8 cellular contexts compared by ENCODE assay signal in genomic region chr6:149961728-149962425, GRCh38. TPM values are rescaled to one million over a fixed set of nuclear protein-coding genes. Genes with fewer than 3 reads are reported as not detected.
DNase-seq lines count a peak whose midpoint lies in the region; ATAC-seq and TF ChIP-seq lines count a peak whose summit lies in the region.

No MANE protein-coding gene starts in this region.

- peaks cover 11% of the 10 kb centered on the region for H3K36me3 Mint-ChIP-seq in T-helper 17 cell (ENCODE audit: low read depth)

- H3K4me3 Mint-ChIP-seq in T-helper 17 cell: no peak overlapping the region

- TF ChIP-seq CTCF in AG09309 (IDR thresholded peaks at IDR 0.05; ENCODE audit: control insufficient read depth, insufficient read depth, low read depth, low read length, missing control alignments): peak; percentile 20
- peak; percentile 20; the same call in 1 of the 2 replicates for TF ChIP-seq CTCF in GM12874 (IDR thresholded peaks at IDR 0.05; ENCODE audit: insufficient read depth, low read depth, low read length)
- TF ChIP-seq CTCF in gastroesophageal sphincter (IDR thresholded peaks at IDR 0.05): no peak

- H3K9me3 ChIP-seq in T-helper 17 cell (ENCODE audit: control insufficient read depth, low read length, poor library complexity, severe bottlenecking): no peaks in the 10 kb centered on the region
- no peaks in the 10 kb centered on the region for H3K9me3 ChIP-seq in gastroesophageal sphincter

- TF ChIP-seq POLR2A in gastroesophageal sphincter (IDR thresholded peaks at IDR 0.05): no peak

- peaks cover 97% of the 10 kb centered on the region for H3K27me3 ChIP-seq in gastroesophageal sphincter

- H3K27me3 Mint-ChIP-seq in T-helper 17 cell: peaks cover 85% of the 10 kb centered on the region

- peaks cover 25% of the 10 kb centered on the region for H3K4me1 Mint-ChIP-seq in T-helper 17 cell

- H3K27ac Mint-ChIP-seq in T-helper 17 cell: no peak overlapping the region

- H3K4me1 ChIP-seq in gastroesophageal sphincter: peaks cover 0 to 26% (median 17%) of the 10 kb centered on the region in 3 donors

- WGBS in gastroesophageal sphincter (ENCODE audit: low coverage in 1 of 2), 2 donors: 70 to 73% methylated on average over 3 to 4 of the region's 6 CpGs

- H3K36me3 ChIP-seq in gastroesophageal sphincter: no peaks in the 10 kb centered on the region

- no peak for DNase-seq in AG09309 (ENCODE audit: low read depth)
- no peak for DNase-seq in T-helper 17 cell
- DNase-seq in fibroblast of gingiva (ENCODE audit: low read depth): peak; percentile 17
- DNase-seq in NCI-H187 treated with DMSO at 0.1 percent for 48 hours (lab: John Stamatoyannopoulos, UW): no peak

- ATAC-seq in T-helper 17 cell (peak; percentile 25), HG03135 (IDR thresholded peaks at IDR 0.05; ENCODE audit: unreplicated experiment) (no peak), gastroesophageal sphincter (no peak), GM18517 (IDR thresholded peaks at IDR 0.05; ENCODE audit: unreplicated experiment) (no peak)

- H3K4me3 ChIP-seq in AG09309 (ENCODE audit: control insufficient read depth, low read depth, low read length): no peak overlapping the region
- no peak overlapping the region for H3K4me3 ChIP-seq in gastroesophageal sphincter

- no peak for TF ChIP-seq EP300 in gastroesophageal sphincter (IDR thresholded peaks at IDR 0.05)

- no peak overlapping the region for H3K27ac ChIP-seq in gastroesophageal sphincter

RNA-seq across cellular contexts. Expression of gene ULBP1, which starts 1.9 kb away (rescaled TPM):
- total RNA-seq in T-helper 17 cell (under 1 TPM in 1 of 2 donors, not detected in 1; 0.20 TPM), gastroesophageal sphincter (under 1 TPM in 2 of 4 donors, not detected in 2; 0.07 to 0.27 TPM)

RNA-seq across cellular contexts. Expression of gene ULBP2, which starts 20.1 kb away (rescaled TPM):
- total RNA-seq in T-helper 17 cell: 1 to 10 TPM; 2.8 to 3.7 TPM
- under 1 TPM in 2 of 4 donors, not detected in 2; 0.39 to 0.74 TPM for total RNA-seq in gastroesophageal sphincter

RNA-seq across cellular contexts. Expression of gene RAET1G, which starts 39.0 kb away (rescaled TPM):
- total RNA-seq in T-helper 17 cell: not detected
- 1 to 10 TPM in 1 of 4 donors, not detected in 3; 1.4 TPM for total RNA-seq in gastroesophageal sphincter

Comparison
In these comparisons a context has a peak if more than half of its experiments do, and no peak if none do; other contexts are left out.
1. CTCF ChIP-seq: peak in AG09309 (single experiment) and GM12874 (single experiment); none in gastroesophageal sphincter (0 of 4).